1 cellular context compared by ENCODE assay signal in genomic region chr1:11780380-11781147, GRCh38.
TF ChIP-seq lines count a peak whose summit lies in the region.

No MANE protein-coding gene starts in this region.

TF ChIP-seq in WTC11, 78 proteins besides CTCF, POLR2A, EP300 and RAD21:
- TF ChIP-seq ATF3 (CRISPR knock-in tag; conservative IDR thresholded peaks at IDR 0.05) = 0 out of 2 replicates have a peak, but pooled peaks have one; percentile 54
- TF ChIP-seq GTF2I (CRISPR knock-in tag; conservative IDR thresholded peaks at IDR 0.05) = peak; percentile 73; the same call in 1 of the 2 replicates
- TF ChIP-seq ZBTB21 (CRISPR knock-in tag; IDR thresholded peaks at IDR 0.05; ENCODE audit: borderline replicate concordance) = no peak
- no peak for TF ChIP-seq PRDM15 (CRISPR knock-in tag; IDR thresholded peaks at IDR 0.05)
